9 cellular contexts compared by ENCODE assay signal in genomic region chr16:57994778-57995177, GRCh38. TPM values are rescaled to one million over a fixed set of nuclear protein-coding genes. Genes with fewer than 3 reads are reported as not detected.
DNase-seq lines count a peak whose midpoint lies in the region; ATAC-seq, FAIRE-seq and TF ChIP-seq lines count a peak whose summit lies in the region.
"Had no signal": no experiment of that assay in that cellular context is flagged by ENCODE, and none has a peak within 500 bp of the region (broad histone marks: within the 10 kb centered on the region; RNA-seq: fewer than 3 reads in every experiment).

No MANE protein-coding gene starts in this region.

- peaks cover 16% of the 10 kb centered on the region for H3K36me3 Mint-ChIP-seq in astrocyte (ENCODE audit: low read depth, unreplicated experiment)

- peak; percentile 26 for TF ChIP-seq CTCF in astrocyte (IDR thresholded peaks at IDR 0.05; ENCODE audit: insufficient read depth, low read depth, low read length)
- TF ChIP-seq CTCF in liver (IDR thresholded peaks at IDR 0.05; ENCODE audit: low read depth, low read length, missing input control) = peak; percentile 30

- 46% methylated on average over 4 of the region's 4 CpGs for WGBS in liver

- ATAC-seq in HG03175 (IDR thresholded peaks at IDR 0.05; ENCODE audit: unreplicated experiment) = peak; percentile 51
- no peak for ATAC-seq in GM18870 (IDR thresholded peaks at IDR 0.05; ENCODE audit: unreplicated experiment)

- no peak overlapping the region for H3K27ac ChIP-seq in astrocyte (ENCODE audit: low read depth, low read length)
- H3K27ac ChIP-seq in liver (ENCODE audit: low read depth in 1 of 2, low read length in 2 of 2) = no peak overlapping the region

- H4K20me1 ChIP-seq in astrocyte (ENCODE audit: insufficient read depth, low read length) = peaks cover 30% of the 10 kb centered on the region

- no peak overlapping the region for H3K4me2 ChIP-seq in astrocyte (ENCODE audit: low read length)

- H3K27me3 Mint-ChIP-seq in astrocyte (ENCODE audit: low read depth, unreplicated experiment) = peaks cover 5% of the 10 kb centered on the region

- no peak for FAIRE-seq in astrocyte (lab: Jason Lieb, UNC)
- FAIRE-seq: colon had no signal

- H3K27ac Mint-ChIP-seq in astrocyte (ENCODE audit: unreplicated experiment) = no peak overlapping the region

- H3K9me3 ChIP-seq in astrocyte (ENCODE audit: insufficient read depth, low read depth, low read length) (no peaks in the 10 kb centered on the region), liver (ENCODE audit: control insufficient read depth in 4 of 4, low read length in 3 of 4) (no peaks in the 10 kb centered on the region)

- no peaks in the 10 kb centered on the region for H3K27me3 ChIP-seq in astrocyte (ENCODE audit: insufficient read depth, low read length)
- no peaks in the 10 kb centered on the region for H3K27me3 ChIP-seq in liver (ENCODE audit: control insufficient read depth in 4 of 4, insufficient read depth in 4 of 4, low read length in 3 of 4)

- no peaks in the 10 kb centered on the region for H3K9me3 Mint-ChIP-seq in astrocyte (ENCODE audit: unreplicated experiment)

- H3K4me3 ChIP-seq in astrocyte (ENCODE audit: insufficient read depth, low read depth, low read length) (no peak overlapping the region), liver (ENCODE audit: low read depth in 1 of 3, low read length in 3 of 3) (no peak overlapping the region)

- peaks cover 18% of the 10 kb centered on the region for H3K4me1 Mint-ChIP-seq in astrocyte (ENCODE audit: low read depth, unreplicated experiment)

- peak; percentile 45 to 48 for DNase-seq in stimulated activated CD4-positive, alpha-beta T cell treated with anti-CD3 and anti-CD28 coated beads, Interleukin-2, amount 100 ng/mL, for 24 hours
- no peak for DNase-seq in stimulated activated CD4-positive, alpha-beta T cell treated with anti-CD3 and anti-CD28 coated beads, Interleukin-12 subunit alpha, Interleukin-12 subunit beta, amount 100 ng/mL, for 4 hours
- DNase-seq in RPMI7951 (ENCODE audit: low read depth) (peak; percentile 51), astrocyte (ENCODE audit: low read depth) (no peak), cerebellar nuclear complex (lab: John Stamatoyannopoulos, UW) (no peak)

- H2AFZ ChIP-seq in astrocyte (ENCODE audit: low read depth, low read length) = no peak overlapping the region

- peaks cover 17% of the 10 kb centered on the region for H3K79me2 ChIP-seq in astrocyte (ENCODE audit: insufficient read depth, low read length)

- TF ChIP-seq RAD21 in liver (IDR thresholded peaks at IDR 0.05) = peak in 1 of 2 donors; percentile 61

- H3K9ac ChIP-seq in astrocyte (ENCODE audit: low read length) (no peak overlapping the region), liver (ENCODE audit: low read depth in 1 of 2, low read length in 2 of 2) (no peak overlapping the region)

- no peak overlapping the region for H3K4me3 Mint-ChIP-seq in astrocyte (ENCODE audit: unreplicated experiment)

- H3K36me3 ChIP-seq in astrocyte (ENCODE audit: insufficient read depth, low read length) = peaks cover 2% of the 10 kb centered on the region
- peaks cover 4 to 25% (median 11%) of the 10 kb centered on the region in 4 donors for H3K36me3 ChIP-seq in liver (ENCODE audit: control insufficient read depth in 4 of 4, insufficient read depth in 3 of 4, low read depth in 1 of 4, low read length in 3 of 4)

- H3K4me1 ChIP-seq in astrocyte (ENCODE audit: insufficient read depth, low read length) (peaks cover 15% of the 10 kb centered on the region), liver (ENCODE audit: control insufficient read depth in 4 of 4, insufficient read depth in 4 of 4, low read length in 3 of 4) (peaks cover 5 to 10% (median 8%) of the 10 kb centered on the region in 4 donors)

TF ChIP-seq in liver, 16 proteins besides CTCF, POLR2A, EP300 and RAD21:
- TF ChIP-seq RXRA (IDR thresholded peaks at IDR 0.05) = no peak
- TF ChIP-seq NR2F2 (IDR thresholded peaks at IDR 0.05) = no peak
- TF ChIP-seq JUND (IDR thresholded peaks at IDR 0.05) = no peak
- TF ChIP-seq GABPA (IDR thresholded peaks at IDR 0.05 in 1 of 2, conservative IDR thresholded peaks at IDR 0.05 in 1 of 2) = no peak
- no peak for TF ChIP-seq EGR1 (IDR thresholded peaks at IDR 0.05; ENCODE audit: low read depth in 2 of 2)
- TF ChIP-seq, protein P1, sequence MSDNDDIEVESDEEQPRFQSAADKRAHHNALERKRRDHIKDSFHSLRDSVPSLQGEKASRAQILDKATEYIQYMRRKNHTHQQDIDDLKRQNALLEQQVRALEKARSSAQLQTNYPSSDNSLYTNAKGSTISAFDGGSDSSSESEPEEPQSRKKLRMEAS (IDR thresholded peaks at IDR 0.05) = no peak
- no peak for TF ChIP-seq HNF4A (conservative IDR thresholded peaks at IDR 0.05)
- TF ChIP-seq SP1 (IDR thresholded peaks at IDR 0.05) = no peak
- TF ChIP-seq HNF4G (IDR thresholded peaks at IDR 0.05) = no peak
- TF ChIP-seq TAF1 (conservative IDR thresholded peaks at IDR 0.05) = no peak
- TF ChIP-seq FOXA1 (IDR thresholded peaks at IDR 0.05) = no peak
- TF ChIP-seq REST (IDR thresholded peaks at IDR 0.05) = no peak

RNA-seq across cellular contexts. Expression of gene ZNF319, which starts 5.7 kb away (rescaled TPM):
- 1.1 and 1.3 TPM in 2 replicates for total RNA-seq in RPMI7951 (2014; rRNA removed; shearing (Covaris generic))
- total RNA-seq in astrocyte = 11.2 and 11.5 TPM in 2 replicates
- 1 to 10 TPM; 2.6 TPM for total RNA-seq in liver
- 1 to 10 TPM in 1 of 2 donors, under 1 TPM in 1; 0.64 to 3.4 TPM for polyA plus RNA-seq in liver

RNA-seq across cellular contexts. Expression of gene USB1, which starts 6.4 kb away (rescaled TPM):
- total RNA-seq in RPMI7951 (2014; rRNA removed; shearing (Covaris generic)) = 28.6 and 31.0 TPM in 2 replicates
- total RNA-seq in astrocyte (91.3 and 100.0 TPM in 2 replicates), liver (10 to 100 TPM in 1 of 2 donors, 1 to 10 TPM in 1; 8.9 to 40.7 TPM)
- polyA plus RNA-seq in liver = 10 to 100 TPM; 23.7 to 32.8 TPM

RNA-seq across cellular contexts. Expression of gene CNGB1, which starts 23.9 kb away (rescaled TPM):
- total RNA-seq in RPMI7951 (2014; rRNA removed; shearing (Covaris generic)) = not detected in 2 replicates
- total RNA-seq in astrocyte (not detected in 2 replicates), liver (under 1 TPM; under 0.01 TPM)
- not detected for polyA plus RNA-seq in liver

RNA-seq across cellular contexts. Expression of gene MMP15, which starts 30.8 kb away (rescaled TPM):
- 2.6 and 7.7 TPM in 2 replicates for total RNA-seq in RPMI7951 (2014; rRNA removed; shearing (Covaris generic))
- total RNA-seq in astrocyte (14.8 and 15.4 TPM in 2 replicates), liver (10 to 100 TPM; 14.2 to 38.8 TPM)
- 10 to 100 TPM in 1 of 2 donors, 1 to 10 TPM in 1; 7.0 to 28.7 TPM for polyA plus RNA-seq in liver

Comparison
In these comparisons a context has a peak if more than half of its experiments do, and no peak if none do; other contexts are left out.
1. DNase-seq: peak in stimulated activated CD4-positive, alpha-beta T cell treated with anti-CD3 and anti-CD28 coated beads, Interleukin-2, amount 100 ng/mL, for 24 hours (2 of 2) and RPMI7951 (single experiment); none in stimulated activated CD4-positive, alpha-beta T cell treated with anti-CD3 and anti-CD28 coated beads, Interleukin-12 subunit alpha, Interleukin-12 subunit beta, amount 100 ng/mL, for 4 hours (single experiment), astrocyte (single experiment) and cerebellar nuclear complex (0 of 2).